ENCODE assay signal across 1 cellular context in the genomic region with DNA sequence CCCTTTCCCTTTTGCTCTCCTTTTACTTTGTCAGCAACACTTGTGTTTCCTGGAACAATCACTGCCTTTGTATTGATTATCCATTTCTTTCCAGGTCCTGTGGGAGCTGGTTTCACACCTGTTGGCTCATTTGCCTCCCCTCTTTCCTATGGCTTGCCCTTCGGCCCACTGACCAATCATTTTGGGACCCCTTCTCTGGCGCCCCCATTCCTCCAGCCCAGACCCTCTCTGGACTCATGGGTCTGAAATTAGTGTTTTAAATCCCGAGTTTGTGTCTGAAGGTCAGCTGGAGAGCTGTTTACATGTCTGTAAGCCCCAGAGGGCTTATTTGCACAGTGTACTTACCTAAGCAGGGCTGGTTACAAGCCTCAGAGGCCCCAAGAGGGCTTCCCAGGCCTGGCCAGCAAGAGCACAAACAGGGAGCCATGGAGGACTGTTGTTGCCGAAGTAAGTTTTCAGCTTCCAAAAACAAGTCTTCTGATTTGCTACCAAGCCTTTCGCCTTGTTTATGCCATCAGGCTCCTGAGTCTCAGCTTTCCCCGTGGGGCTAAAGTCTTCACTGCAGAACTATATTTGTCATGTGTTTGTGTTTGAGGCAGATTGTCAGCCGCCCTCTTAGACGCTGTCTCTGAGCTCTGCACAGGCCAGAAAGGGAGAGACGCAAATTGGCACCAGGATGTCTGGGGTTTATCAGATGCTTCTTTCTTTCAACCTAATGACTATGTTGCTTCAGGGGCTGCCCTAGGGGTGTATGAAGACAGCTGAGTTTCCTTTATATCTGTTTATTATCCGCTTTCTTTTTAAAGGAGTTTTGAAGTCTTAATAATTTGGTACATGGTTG.
TF ChIP-seq lines count a peak whose summit lies in the region.

No MANE protein-coding gene starts in this region.

TF ChIP-seq in H1, 55 proteins besides CTCF, POLR2A, EP300 and RAD21:
- TF ChIP-seq ASH2L (IDR thresholded peaks at IDR 0.05; ENCODE audit: low read length): no peak
- no peak for TF ChIP-seq BACH1 (IDR thresholded peaks at IDR 0.05; ENCODE audit: low read length)
- TF ChIP-seq CHD2 (IDR thresholded peaks at IDR 0.05; ENCODE audit: low read length): no peak
- TF ChIP-seq RNF2 (IDR thresholded peaks at IDR 0.05; ENCODE audit: borderline replicate concordance, low read depth, low read length, missing control alignments, poor library complexity, severe bottlenecking): no peak
- no peak for TF ChIP-seq PHF8 (conservative IDR thresholded peaks at IDR 0.05; ENCODE audit: low read depth, low read length)
- no peak for TF ChIP-seq KDM4A (IDR thresholded peaks at IDR 0.05; ENCODE audit: low read depth, low read length, severe bottlenecking)
- no peak for TF ChIP-seq TCF12 (IDR thresholded peaks at IDR 0.05; ENCODE audit: low read depth, low read length)
- TF ChIP-seq, protein P1, sequence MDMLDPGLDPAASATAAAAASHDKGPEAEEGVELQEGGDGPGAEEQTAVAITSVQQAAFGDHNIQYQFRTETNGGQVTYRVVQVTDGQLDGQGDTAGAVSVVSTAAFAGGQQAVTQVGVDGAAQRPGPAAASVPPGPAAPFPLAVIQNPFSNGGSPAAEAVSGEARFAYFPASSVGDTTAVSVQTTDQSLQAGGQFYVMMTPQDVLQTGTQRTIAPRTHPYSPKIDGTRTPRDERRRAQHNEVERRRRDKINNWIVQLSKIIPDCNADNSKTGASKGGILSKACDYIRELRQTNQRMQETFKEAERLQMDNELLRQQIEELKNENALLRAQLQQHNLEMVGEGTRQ (IDR thresholded peaks at IDR 0.05; ENCODE audit: low read length): no peak
- TF ChIP-seq CREB1 (IDR thresholded peaks at IDR 0.05): no peak
- TF ChIP-seq RXRA (IDR thresholded peaks at IDR 0.05; ENCODE audit: insufficient read depth, low read depth, low read length): no peak
TF ChIP-seq in H1: peak in this region for 0.
